In genomic region chr12:104243551-104243950, GRCh38 we compare ENCODE assay signal across 2 cellular contexts.
TF ChIP-seq lines count a peak whose summit lies in the region.

No MANE protein-coding gene starts in this region.

TF ChIP-seq in A549, 52 proteins besides CTCF, POLR2A, EP300 and RAD21:
- TF ChIP-seq KDM1A (IDR thresholded peaks at IDR 0.05; ENCODE audit: low read depth): no peak
- TF ChIP-seq POLR2AphosphoS2 (conservative IDR thresholded peaks at IDR 0.05; ENCODE audit: low read length): no peak
- TF ChIP-seq MYC (IDR thresholded peaks at IDR 0.05; ENCODE audit: borderline replicate concordance, low read length): no peak
- no peak for TF ChIP-seq KDM5A (IDR thresholded peaks at IDR 0.05)
- TF ChIP-seq RARB (CRISPR knock-in tag; IDR thresholded peaks at IDR 0.05): no peak
- TF ChIP-seq CHD2 (IDR thresholded peaks at IDR 0.05; ENCODE audit: low read length, partially characterized antibody): no peak
- TF ChIP-seq HOXA7 (CRISPR knock-in tag; IDR thresholded peaks at IDR 0.05): no peak
- no peak for TF ChIP-seq SMC3 (IDR thresholded peaks at IDR 0.05)
- TF ChIP-seq REST (IDR thresholded peaks at IDR 0.05): no peak
- TF ChIP-seq MAX (IDR thresholded peaks at IDR 0.05): no peak
- TF ChIP-seq CEBPB (IDR thresholded peaks at IDR 0.05): no peak
- TF ChIP-seq E2F6 (IDR thresholded peaks at IDR 0.05; ENCODE audit: borderline replicate concordance, low read depth): no peak
- TF ChIP-seq BCL3 (IDR thresholded peaks at IDR 0.05): no peak
- no peak for TF ChIP-seq HOXB5 (CRISPR knock-in tag; IDR thresholded peaks at IDR 0.05)
- no peak for TF ChIP-seq FOSL2 (IDR thresholded peaks at IDR 0.05)
- TF ChIP-seq FOSL2 (CRISPR knock-in tag; IDR thresholded peaks at IDR 0.05): no peak
- no peak for TF ChIP-seq MAZ (IDR thresholded peaks at IDR 0.05; ENCODE audit: borderline replicate concordance, low read depth, low read length)
- no peak for TF ChIP-seq ZFP36 (IDR thresholded peaks at IDR 0.05; ENCODE audit: borderline replicate concordance, partially characterized antibody)
- TF ChIP-seq CBX2 (IDR thresholded peaks at IDR 0.05; ENCODE audit: borderline replicate concordance, low read depth): no peak
- no peak for TF ChIP-seq JUN (IDR thresholded peaks at IDR 0.05)
- no peak for TF ChIP-seq SREBF2 (IDR thresholded peaks at IDR 0.05)

TF ChIP-seq in K562, 482 proteins besides CTCF, POLR2A, EP300 and RAD21:
- TF ChIP-seq NONO (IDR thresholded peaks at IDR 0.05; ENCODE audit: low read depth in 2 of 2, low read length in 1 of 2) (no peak), SP1 (CRISPR knock-in tag; IDR thresholded peaks at IDR 0.05) (no peak), DMBX1 (CRISPR knock-in tag; IDR thresholded peaks at IDR 0.05; ENCODE audit: borderline replicate concordance) (no peak), IFI16 (CRISPR knock-in tag; IDR thresholded peaks at IDR 0.05) (no peak), ZNF146 (CRISPR knock-in tag; IDR thresholded peaks at IDR 0.05; ENCODE audit: unreplicated experiment) (no peak), TAF9B (IDR thresholded peaks at IDR 0.05; ENCODE audit: partially characterized antibody) (no peak), ELF4 (CRISPR knock-in tag; IDR thresholded peaks at IDR 0.05) (no peak), E2F6 (IDR thresholded peaks at IDR 0.05; ENCODE audit: borderline replicate concordance in 1 of 2, extremely low read depth in 1 of 2, insufficient read depth in 1 of 2, insufficient read length in 1 of 2, low read depth in 1 of 2, low read length in 1 of 2, poor library complexity in 1 of 2, severe bottlenecking in 1 of 2) (no peak), NR2C1 (IDR thresholded peaks at IDR 0.05) (no peak), NR2C1 (tag; IDR thresholded peaks at IDR 0.05) (no peak), SP2 (IDR thresholded peaks at IDR 0.05; ENCODE audit: extremely low read depth, low read depth, low read length, poor library complexity, severe bottlenecking) (no peak), ATF3 (IDR thresholded peaks at IDR 0.05) (no peak), ATF3 (CRISPR knock-in tag; conservative IDR thresholded peaks at IDR 0.05) (no peak)
